Comparison of ENCODE assay signal across 10 cellular contexts in the genomic region with DNA sequence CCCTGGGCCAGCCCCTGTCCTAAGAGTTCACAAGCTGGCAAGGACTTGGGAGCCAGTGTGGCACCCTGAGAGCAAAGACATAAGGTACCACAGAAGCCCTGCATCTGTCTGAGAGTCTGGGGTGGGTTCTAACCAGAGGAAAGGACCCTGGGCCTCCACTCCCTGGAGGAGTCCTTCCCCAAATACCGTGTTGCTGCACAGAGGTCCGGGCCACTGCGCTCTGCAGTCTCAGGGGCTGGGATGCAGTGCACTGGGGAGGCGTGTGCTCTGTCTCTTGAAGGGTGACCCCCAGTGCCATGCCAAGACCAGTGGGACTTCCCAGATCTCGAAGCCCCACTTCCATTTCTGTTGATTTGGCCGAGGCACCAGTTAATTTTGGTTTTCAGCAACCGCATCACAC. TPM values are rescaled to one million over a fixed set of nuclear protein-coding genes. Genes with fewer than 3 reads are reported as not detected.
DNase-seq lines count a peak whose midpoint lies in the region; ATAC-seq and TF ChIP-seq lines count a peak whose summit lies in the region.
"Had no signal": no experiment of that assay in that cellular context is flagged by ENCODE, and none has a peak within 500 bp of the region (broad histone marks: within the 10 kb centered on the region; RNA-seq: fewer than 3 reads in every experiment).

No MANE protein-coding gene starts in this region.

- TF ChIP-seq POLR2A in esophagus muscularis mucosa (IDR thresholded peaks at IDR 0.05; ENCODE audit: low read depth) (no peak), transverse colon (IDR thresholded peaks at IDR 0.05) (no peak)

- H3K4me1 ChIP-seq in cardiac muscle cell (ENCODE audit: low read depth) (peaks cover 34% of the 10 kb centered on the region), esophagus muscularis mucosa (peaks cover 47 to 56% (median 50%) of the 10 kb centered on the region in 4 donors), transverse colon (peaks cover 54 to 75% (median 60%) of the 10 kb centered on the region in 4 donors)

- ATAC-seq in Right ventricle myocardium inferior, result no peak
- no peak for ATAC-seq in GM21390 (IDR thresholded peaks at IDR 0.05; ENCODE audit: unreplicated experiment)

- 91% methylated on average over 7 of the region's 7 CpGs for WGBS in esophagus muscularis mucosa
- 81% methylated on average over 7 of the region's 7 CpGs; no CpG with 5 or more reads in 1 of the 2 donors for WGBS in transverse colon (ENCODE audit: low coverage in 1 of 2), 2 donors

- H3K36me3 ChIP-seq in cardiac muscle cell (no peaks in the 10 kb centered on the region), esophagus muscularis mucosa (peaks cover 0 to 27% (median 24%) of the 10 kb centered on the region in 4 donors), transverse colon (no peaks in the 10 kb centered on the region)

- in situ Hi-C loops in transverse colon (cut with MboI; ENCODE audit: low pct_ligation_motif_present in 1 of 4, low pct_unique_long_range_greater_than_20kb in 1 of 4, low sequenced_read_pairs in 3 of 4) (no loop called here), GM13976 (cut with MboI; ENCODE audit: low sequenced_read_pairs, unreplicated experiment) (no loop called here)

- H3K27ac ChIP-seq in cardiac muscle cell, result peak overlapping the region; percentile 91
- H3K27ac ChIP-seq in esophagus muscularis mucosa (replicated peaks in 1 of 4), result peak overlapping the region in 3 of 4 donors; percentile 71 to 85 (median 81)
- H3K27ac ChIP-seq in transverse colon, result peak overlapping the region; percentile 83 to 93 (median 88)

- TF ChIP-seq CTCF in cardiac muscle cell (IDR thresholded peaks at IDR 0.05; ENCODE audit: low read depth, low read length), result no peak
- TF ChIP-seq CTCF in esophagus muscularis mucosa (IDR thresholded peaks at IDR 0.05), result no peak
- no peak for TF ChIP-seq CTCF in transverse colon (IDR thresholded peaks at IDR 0.05)
- no peak for TF ChIP-seq CTCF in GM13976 (IDR thresholded peaks at IDR 0.05; ENCODE audit: borderline replicate concordance, control extremely low read depth, extremely low read depth, insufficient read depth, missing control alignments)

- H3K27me3 ChIP-seq in cardiac muscle cell, result no peaks in the 10 kb centered on the region
- H3K27me3 ChIP-seq in esophagus muscularis mucosa, result peaks cover 0 to 14% (median 10%) of the 10 kb centered on the region in 4 donors
- no peaks in the 10 kb centered on the region for H3K27me3 ChIP-seq in transverse colon

- DNase-seq in cardiac muscle cell (ENCODE audit: low read depth in 1 of 2, low spot score in 1 of 2) (no peak), Right ventricle myocardium inferior (ENCODE audit: missing footprints) (no peak), esophagus muscularis mucosa (ENCODE audit: extremely low spot score) (no peak), transverse colon (no peak), GM13976 (ENCODE audit: low spot score) (no peak)
- DNase-seq: activated CD4-positive, alpha-beta T cell treated with anti-CD3 and anti-CD28 coated beads for 4 hours; AML-193; hippocampal formation; NCI-H1105 had no signal

- no peak overlapping the region for H3K4me3 ChIP-seq in cardiac muscle cell
- no peak overlapping the region for H3K4me3 ChIP-seq in esophagus muscularis mucosa
- H3K4me3 ChIP-seq in transverse colon, result no peak overlapping the region

- H3K9me3 ChIP-seq in cardiac muscle cell (ENCODE audit: low read depth) (no peaks in the 10 kb centered on the region), esophagus muscularis mucosa (no peaks in the 10 kb centered on the region), transverse colon (no peaks in the 10 kb centered on the region)

- intact Hi-C loops in Right ventricle myocardium inferior (cut with DNase I), result no loop called here
- intact Hi-C loops in esophagus muscularis mucosa (cut with DNase I), result no loop called here
- intact Hi-C loops in transverse colon (cut with DNase I; ENCODE audit: low total_unique reads), result no loop called here

- TF ChIP-seq EP300 in esophagus muscularis mucosa (IDR thresholded peaks at IDR 0.05) (no peak), transverse colon (IDR thresholded peaks at IDR 0.05; ENCODE audit: low read depth) (no peak)

RNA-seq across cellular contexts. Expression of gene SH3BP1, which starts 4.3 kb away (rescaled TPM):
- 24.3 and 51.9 TPM in 2 replicates for total RNA-seq in cardiac muscle cell
- polyA plus RNA-seq in cardiac muscle cell, result 15.0 and 20.7 TPM in 2 replicates
- total RNA-seq in Right ventricle myocardium inferior, result 1.5 TPM
- total RNA-seq in esophagus muscularis mucosa, result 1 to 10 TPM; 1.5 to 7.5 (median 4.3) TPM
- total RNA-seq in transverse colon, result 100 to 1,000 TPM in 2 of 4 donors, 10 to 100 TPM in 2; 53.1 to 158 (median 84.7) TPM

RNA-seq across cellular contexts. Expression of gene PDXP, which starts 23.4 kb away (rescaled TPM):
- 48.5 and 62.5 TPM in 2 replicates for total RNA-seq in cardiac muscle cell
- 88.0 and 117 TPM in 2 replicates for polyA plus RNA-seq in cardiac muscle cell
- total RNA-seq in Right ventricle myocardium inferior, result 21.4 TPM
- total RNA-seq in esophagus muscularis mucosa, result 10 to 100 TPM in 3 of 4 donors, 1 to 10 TPM in 1; 7.3 to 28.3 (median 17.4) TPM
- total RNA-seq in transverse colon, result 100 to 1,000 TPM in 1 of 4 donors, 10 to 100 TPM in 3; 28.9 to 126 (median 50.7) TPM

RNA-seq across cellular contexts. Expression of gene GGA1, which starts 26.5 kb away (rescaled TPM):
- total RNA-seq in cardiac muscle cell (91.9 and 114 TPM in 2 replicates), Right ventricle myocardium inferior (26.7 TPM), esophagus muscularis mucosa (10 to 100 TPM; 30.3 to 44.7 (median 40.9) TPM), transverse colon (100 to 1,000 TPM in 1 of 4 donors, 10 to 100 TPM in 3; 60.1 to 142 (median 73.8) TPM)
- 81.9 and 82.6 TPM in 2 replicates for polyA plus RNA-seq in cardiac muscle cell

RNA-seq across cellular contexts. Expression of gene LGALS1, which starts 40.3 kb away (rescaled TPM):
- total RNA-seq in cardiac muscle cell (6.6 and 24.5 TPM in 2 replicates), Right ventricle myocardium inferior (1,345 TPM), esophagus muscularis mucosa (1,000 to 10,000 TPM in 3 of 4 donors, 100 to 1,000 TPM in 1; 710 to 1,112 (median 1,021) TPM), transverse colon (100 to 1,000 TPM; 196 to 558 (median 224) TPM)
- polyA plus RNA-seq in cardiac muscle cell, result 8.1 and 37.3 TPM in 2 replicates

RNA-seq across cellular contexts. Expression of gene NOL12, which starts 51.0 kb away (rescaled TPM):
- 36.0 and 38.3 TPM in 2 replicates for total RNA-seq in cardiac muscle cell
- 21.9 and 34.2 TPM in 2 replicates for polyA plus RNA-seq in cardiac muscle cell
- total RNA-seq in Right ventricle myocardium inferior, result 14.1 TPM
- 10 to 100 TPM in 3 of 4 donors, 1 to 10 TPM in 1; 9.1 to 18.4 (median 14.5) TPM for total RNA-seq in esophagus muscularis mucosa
- total RNA-seq in transverse colon, result 100 to 1,000 TPM in 1 of 4 donors, 10 to 100 TPM in 3; 44.1 to 143 (median 57.2) TPM
